In the genomic region with DNA sequence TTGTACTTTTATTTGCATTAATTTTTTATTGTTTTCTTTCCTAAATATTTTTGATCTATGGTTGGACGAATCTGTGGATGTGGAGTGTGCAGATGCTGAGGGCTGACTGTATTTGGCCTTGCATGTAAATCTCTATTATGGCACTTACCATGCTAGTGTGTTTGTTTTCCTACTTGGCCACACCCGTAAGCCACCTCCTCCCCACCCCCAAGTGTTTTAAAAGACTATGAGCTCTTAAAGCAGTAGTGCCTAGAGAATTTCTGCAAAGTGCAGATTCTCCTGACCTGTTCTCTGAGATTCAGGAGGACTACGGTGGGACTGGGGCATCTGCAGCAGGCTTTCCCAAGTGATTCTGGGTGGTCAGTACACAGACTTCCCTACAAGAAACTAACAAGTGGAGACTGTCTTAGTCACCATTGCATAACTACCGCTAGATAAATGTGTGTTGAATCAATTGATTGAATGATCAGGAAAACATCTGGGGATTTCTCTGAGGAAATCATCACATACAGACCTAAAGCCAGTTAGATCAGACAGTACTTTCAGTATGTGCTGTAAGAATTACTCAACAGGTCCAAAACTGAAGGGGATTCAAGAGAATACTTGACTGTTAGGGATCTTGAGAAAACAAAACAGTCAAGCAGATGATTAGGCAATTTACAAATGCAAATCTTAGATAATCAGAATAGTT, we compare ENCODE assay signal across 12 cellular contexts. TPM values are rescaled to one million over a fixed set of nuclear protein-coding genes. Genes with fewer than 3 reads are reported as not detected.
A peak's percentile ranks its signal among the peaks of the same experiment; 100 is the strongest.
DNase-seq lines count a peak whose midpoint lies in the region; ATAC-seq and TF ChIP-seq lines count a peak whose summit lies in the region.
"Had no signal": no experiment of that assay in that cellular context is flagged by ENCODE, and none has a peak within 500 bp of the region (broad histone marks: within the 10 kb centered on the region; RNA-seq: fewer than 3 reads in every experiment).

No MANE protein-coding gene starts in this region.

- no peak for TF ChIP-seq CTCF in activated CD8-positive, alpha-beta T cell treated with anti-CD3 and anti-CD28 coated beads for 36 hours (IDR thresholded peaks at IDR 0.05)
- TF ChIP-seq CTCF in NB4 (IDR thresholded peaks at IDR 0.05; ENCODE audit: low read depth, low read length) (no peak), colonic mucosa (IDR thresholded peaks at IDR 0.05) (no peak)

- peaks cover 9% of the 10 kb centered on the region for H3K36me3 Mint-ChIP-seq in activated CD8-positive, alpha-beta T cell treated with anti-CD3 and anti-CD28 coated beads, Interleukin-2, amount 10 ng/mL, durations not matched to agents 7 days and 5 days (ENCODE audit: low read depth)
- H3K36me3 Mint-ChIP-seq in activated CD8-positive, alpha-beta T cell treated with anti-CD3 and anti-CD28 coated beads for 36 hours (ENCODE audit: low read depth), result no peaks in the 10 kb centered on the region

- no peaks in the 10 kb centered on the region for H3K27me3 ChIP-seq in colonic mucosa

- CTCF ChIA-PET in activated CD8-positive, alpha-beta T cell treated with anti-CD3 and anti-CD28 coated beads, Interleukin-2, amount 10 ng/mL, durations not matched to agents 7 days and 5 days (lab: Charles Lee), result interaction anchor here (1.0 to 2.6 kb wide), 3 partner anchors 9 to 414 kb away, joined by 4 to 9 read pairs (median 4); no protein-coding TSS in a partner anchor
- CTCF ChIA-PET in activated CD8-positive, alpha-beta T cell treated with anti-CD3 and anti-CD28 coated beads for 36 hours (lab: Charles Lee), result no interaction called here

- H3K9me3 ChIP-seq in colonic mucosa, result no peaks in the 10 kb centered on the region

- no peak for TF ChIP-seq POLR2A in NB4 (IDR thresholded peaks at IDR 0.05; ENCODE audit: extremely low read depth, insufficient read length)

- peaks cover 10% of the 10 kb centered on the region for H3K4me1 ChIP-seq in colonic mucosa

- H3K9ac ChIP-seq in colonic mucosa (ENCODE audit: low read depth in 2 of 2, low read length in 2 of 2), result no peak overlapping the region

- H3K27ac ChIP-seq in colonic mucosa, result no peak overlapping the region
- H3K27ac ChIP-seq: C4-2B had no signal

- peaks cover 63% of the 10 kb centered on the region for H3K4me1 Mint-ChIP-seq in activated CD8-positive, alpha-beta T cell treated with anti-CD3 and anti-CD28 coated beads, Interleukin-2, amount 10 ng/mL, durations not matched to agents 7 days and 5 days (ENCODE audit: low read depth)
- H3K4me1 Mint-ChIP-seq in activated CD8-positive, alpha-beta T cell treated with anti-CD3 and anti-CD28 coated beads for 36 hours (ENCODE audit: low read depth), result peaks cover 43% of the 10 kb centered on the region

- DNase-seq in activated CD8-positive, alpha-beta T cell treated with anti-CD3 and anti-CD28 coated beads, Interleukin-2, amount 10 ng/mL, durations not matched to agents 7 days and 5 days, result peak; percentile 50
- no peak for DNase-seq in activated CD8-positive, alpha-beta T cell treated with anti-CD3 and anti-CD28 coated beads for 36 hours
- peak; percentile 28 for DNase-seq in NB4 (ENCODE audit: low read depth)
- peak; percentile 80 for DNase-seq in colonic mucosa
- DNase-seq in renal cortical epithelial cell (ENCODE audit: low read depth), result peak; percentile 31
- no peak for DNase-seq in foreskin melanocyte
- DNase-seq in left ventricle myocardium superior, result no peak
- DNase-seq in stimulated activated CD4-positive, alpha-beta T cell treated with anti-CD3 and anti-CD28 coated beads, Interleukin-2, amount 100 ng/mL, for 48 hours, result no peak
- DNase-seq: activated CD8-positive, alpha-beta memory T cell treated with anti-CD3 and anti-CD28 coated beads for 24 hours; KBM-7 had no signal

- intact Hi-C loops in activated CD8-positive, alpha-beta T cell treated with anti-CD3 and anti-CD28 coated beads for 36 hours (cut with micrococcal nuclease), result no loop called here
- intact Hi-C loops in colonic mucosa (cut with DNase I), result no loop called here
- intact Hi-C loops in left ventricle myocardium superior (cut with micrococcal nuclease), result no loop called here

- POLR2A ChIA-PET in activated CD8-positive, alpha-beta T cell treated with anti-CD3 and anti-CD28 coated beads, Interleukin-2, amount 10 ng/mL, durations not matched to agents 7 days and 5 days (lab: Charles Lee), result no interaction called here
- POLR2A ChIA-PET in activated CD8-positive, alpha-beta T cell treated with anti-CD3 and anti-CD28 coated beads for 36 hours (lab: Charles Lee), result no interaction called here

- no peaks in the 10 kb centered on the region for H3K9me3 Mint-ChIP-seq in activated CD8-positive, alpha-beta T cell treated with anti-CD3 and anti-CD28 coated beads, Interleukin-2, amount 10 ng/mL, durations not matched to agents 7 days and 5 days (ENCODE audit: insufficient read depth)
- H3K9me3 Mint-ChIP-seq in activated CD8-positive, alpha-beta T cell treated with anti-CD3 and anti-CD28 coated beads for 36 hours, result no peaks in the 10 kb centered on the region
- H3K9me3 Mint-ChIP-seq: central memory CD8-positive, alpha-beta T cell had no signal

- H3K36me3 ChIP-seq in colonic mucosa, result no peaks in the 10 kb centered on the region

- ATAC-seq in activated CD8-positive, alpha-beta T cell treated with anti-CD3 and anti-CD28 coated beads, Interleukin-2, amount 10 ng/mL, durations not matched to agents 7 days and 5 days, result no peak
- ATAC-seq in activated CD8-positive, alpha-beta T cell treated with anti-CD3 and anti-CD28 coated beads for 36 hours, result no peak
- no peak for ATAC-seq in left ventricle myocardium superior

- H3K27me3 Mint-ChIP-seq in activated CD8-positive, alpha-beta T cell treated with anti-CD3 and anti-CD28 coated beads, Interleukin-2, amount 10 ng/mL, durations not matched to agents 7 days and 5 days (ENCODE audit: low read depth), result no peaks in the 10 kb centered on the region
- peaks cover 2% of the 10 kb centered on the region for H3K27me3 Mint-ChIP-seq in activated CD8-positive, alpha-beta T cell treated with anti-CD3 and anti-CD28 coated beads for 36 hours
- H3K27me3 Mint-ChIP-seq: central memory CD8-positive, alpha-beta T cell had no signal

- H3K4me3 ChIP-seq in NB4 (ENCODE audit: low read depth, low read length) (no peak overlapping the region), colonic mucosa (no peak overlapping the region)

- H3K27ac Mint-ChIP-seq in activated CD8-positive, alpha-beta T cell treated with anti-CD3 and anti-CD28 coated beads, Interleukin-2, amount 10 ng/mL, durations not matched to agents 7 days and 5 days, result peak overlapping the region; percentile 28
- H3K27ac Mint-ChIP-seq in activated CD8-positive, alpha-beta T cell treated with anti-CD3 and anti-CD28 coated beads for 36 hours, result no peak overlapping the region

- no peak overlapping the region for H3K4me3 Mint-ChIP-seq in activated CD8-positive, alpha-beta T cell treated with anti-CD3 and anti-CD28 coated beads, Interleukin-2, amount 10 ng/mL, durations not matched to agents 7 days and 5 days
- no peak overlapping the region for H3K4me3 Mint-ChIP-seq in activated CD8-positive, alpha-beta T cell treated with anti-CD3 and anti-CD28 coated beads for 36 hours
- H3K4me3 Mint-ChIP-seq: central memory CD8-positive, alpha-beta T cell had no signal

RNA-seq across cellular contexts. Expression of gene TIPARP, which starts 6.2 kb away (rescaled TPM):
- total RNA-seq in activated CD8-positive, alpha-beta T cell treated with anti-CD3 and anti-CD28 coated beads, Interleukin-2, amount 10 ng/mL, durations not matched to agents 7 days and 5 days, result 10 to 100 TPM; 34.2 to 36.5 TPM
- 10 to 100 TPM; 28.0 to 30.0 TPM for total RNA-seq in activated CD8-positive, alpha-beta T cell treated with anti-CD3 and anti-CD28 coated beads for 36 hours
- 10 to 100 TPM; 15.2 to 30.2 TPM for total RNA-seq in colonic mucosa
- total RNA-seq in renal cortical epithelial cell, result 70.8 and 90.6 TPM in 2 replicates
- 28.2 TPM for total RNA-seq in left ventricle myocardium superior

Comparison
In these comparisons a context has a peak if more than half of its experiments do, and no peak if none do; other contexts are left out.
1. DNase-seq: peak in activated CD8-positive, alpha-beta T cell treated with anti-CD3 and anti-CD28 coated beads, Interleukin-2, amount 10 ng/mL, durations not matched to agents 7 days and 5 days (single experiment), NB4 (single experiment), colonic mucosa (single experiment) and renal cortical epithelial cell (single experiment); none in activated CD8-positive, alpha-beta T cell treated with anti-CD3 and anti-CD28 coated beads for 36 hours (single experiment), foreskin melanocyte (single experiment), left ventricle myocardium superior (single experiment) and stimulated activated CD4-positive, alpha-beta T cell treated with anti-CD3 and anti-CD28 coated beads, Interleukin-2, amount 100 ng/mL, for 48 hours (0 of 2).